Comparison of ENCODE assay signal across 23 cellular contexts in genomic region chr1:189805735-189806134, GRCh38.
"Had no signal": no experiment of that assay in that cellular context is flagged by ENCODE, and none has a peak within 500 bp of the region (broad histone marks: within the 10 kb centered on the region; RNA-seq: fewer than 3 reads in every experiment).

No MANE protein-coding gene starts in this region.

- H3K9me3 ChIP-seq: esophagus squamous epithelium, gastroesophageal sphincter, mucosa of descending colon, tibial artery had no signal

- ATAC-seq: activated CD4-positive, CD25-positive, alpha-beta regulatory T cell treated with anti-CD3 and anti-CD28 coated beads, Interleukin-2, amount 50 U/mL, for 24 hours; activated naive CD8-positive, alpha-beta T cell treated with anti-CD3 and anti-CD28 coated beads, Interleukin-2, amount 50 U/mL, for 24 hours; gastroesophageal sphincter; mucosa of descending colon; right cardiac atrium had no signal

- H3K4me3 Mint-ChIP-seq: activated CD4-positive, alpha-beta memory T cell treated with anti-CD3 and anti-CD28 coated beads, Interleukin-2, amount 10 ng/mL, durations not matched to agents 7 days and 5 days; activated CD4-positive, alpha-beta T cell treated with anti-CD3 and anti-CD28 coated beads, Interleukin-2, amount 10 ng/mL, durations not matched to agents 24 days and 14 days; activated naive CD8-positive, alpha-beta T cell treated with anti-CD3 and anti-CD28 coated beads, Interleukin-2, amount 50 U/mL, for 24 hours; activated T-helper 1 cell treated with anti-CD3 and anti-CD28 coated beads, Interleukin-12 subunit alpha, Interleukin-12 subunit beta, Interleukin-2, Interleukin-4 antibody, amounts not matched to agents 30 ng/mL and 10 ng/mL and 1 ng/mL, durations not matched to agents 14 hours and 24 hours and 36 hours; memory B cell; stimulated activated naive CD8-positive, alpha-beta T cell treated with anti-CD3 and anti-CD28 coated beads, Interleukin-15, Interleukin-2, amounts not matched to agents 100 ng/mL and 50 ng/mL, for 24 hours had no signal

- H3K36me3 ChIP-seq: esophagus squamous epithelium, gastroesophageal sphincter, tibial artery had no signal

- H3K4me1 Mint-ChIP-seq: activated CD4-positive, alpha-beta memory T cell treated with anti-CD3 and anti-CD28 coated beads, Interleukin-2, amount 10 ng/mL, durations not matched to agents 7 days and 5 days; activated CD4-positive, alpha-beta T cell treated with anti-CD3 and anti-CD28 coated beads, Interleukin-2, amount 10 ng/mL, durations not matched to agents 24 days and 14 days; activated naive CD8-positive, alpha-beta T cell treated with anti-CD3 and anti-CD28 coated beads, Interleukin-2, amount 50 U/mL, for 24 hours; memory B cell had no signal

- H2AFZ ChIP-seq: parathyroid adenoma had no signal

- H3K4me3 ChIP-seq: coronary artery, esophagus squamous epithelium, gastroesophageal sphincter, mucosa of descending colon, tibial artery had no signal

- H3K9me3 Mint-ChIP-seq: activated CD4-positive, alpha-beta T cell treated with anti-CD3 and anti-CD28 coated beads, Interleukin-2, amount 10 ng/mL, durations not matched to agents 24 days and 14 days; activated T-helper 1 cell treated with anti-CD3 and anti-CD28 coated beads, Interleukin-12 subunit alpha, Interleukin-12 subunit beta, Interleukin-2, Interleukin-4 antibody, amounts not matched to agents 30 ng/mL and 10 ng/mL and 1 ng/mL, durations not matched to agents 14 hours and 24 hours and 36 hours had no signal

- H3K27me3 Mint-ChIP-seq: activated CD4-positive, alpha-beta memory T cell treated with anti-CD3 and anti-CD28 coated beads, Interleukin-2, amount 10 ng/mL, durations not matched to agents 7 days and 5 days; activated CD4-positive, alpha-beta T cell treated with anti-CD3 and anti-CD28 coated beads, Interleukin-2, amount 10 ng/mL, durations not matched to agents 24 days and 14 days; activated naive CD8-positive, alpha-beta T cell treated with anti-CD3 and anti-CD28 coated beads, Interleukin-2, amount 50 U/mL, for 24 hours; memory B cell; stimulated activated naive CD8-positive, alpha-beta T cell treated with anti-CD3 and anti-CD28 coated beads, Interleukin-15, Interleukin-2, amounts not matched to agents 100 ng/mL and 50 ng/mL, for 24 hours had no signal

- H3K27ac Mint-ChIP-seq: activated CD4-positive, alpha-beta memory T cell treated with anti-CD3 and anti-CD28 coated beads, Interleukin-2, amount 10 ng/mL, durations not matched to agents 7 days and 5 days; activated CD4-positive, alpha-beta T cell treated with anti-CD3 and anti-CD28 coated beads, Interleukin-2, amount 10 ng/mL, durations not matched to agents 24 days and 14 days; activated naive CD8-positive, alpha-beta T cell treated with anti-CD3 and anti-CD28 coated beads, Interleukin-2, amount 50 U/mL, for 24 hours; activated T-helper 1 cell treated with anti-CD3 and anti-CD28 coated beads, Interleukin-12 subunit alpha, Interleukin-12 subunit beta, Interleukin-2, Interleukin-4 antibody, amounts not matched to agents 30 ng/mL and 10 ng/mL and 1 ng/mL, durations not matched to agents 14 hours and 24 hours and 36 hours; memory B cell; stimulated activated naive CD8-positive, alpha-beta T cell treated with anti-CD3 and anti-CD28 coated beads, Interleukin-15, Interleukin-2, amounts not matched to agents 100 ng/mL and 50 ng/mL, for 24 hours had no signal

- H3K4me1 ChIP-seq: esophagus squamous epithelium, gastroesophageal sphincter, parathyroid adenoma, tibial artery had no signal

- H3K27me3 ChIP-seq: esophagus squamous epithelium, gastroesophageal sphincter, tibial artery had no signal

- H3K79me2 ChIP-seq: parathyroid adenoma had no signal

- DNase-seq: activated CD4-positive, alpha-beta memory T cell treated with anti-CD3 and anti-CD28 coated beads, Interleukin-2, amount 10 ng/mL, durations not matched to agents 7 days and 5 days; activated CD4-positive, alpha-beta T cell treated with anti-CD3 and anti-CD28 coated beads, Interleukin-2, amount 10 ng/mL, durations not matched to agents 24 days and 14 days; activated gamma-delta T cell; activated naive CD4-positive, alpha-beta T cell treated with anti-CD3 and anti-CD28 coated beads, Interleukin-2, amount 50 U/mL, for 16 hours; activated naive CD8-positive, alpha-beta T cell treated with anti-CD3 and anti-CD28 coated beads, Interleukin-2, amount 50 U/mL, for 24 hours; cerebellar nuclear complex; esophagus squamous epithelium; head of caudate nucleus; mucosa of descending colon; nucleus accumbens; right cardiac atrium; stimulated activated CD4-positive, alpha-beta T cell treated with anti-CD3 and anti-CD28 coated beads, Interleukin-1b, Interleukin-23, amount 100 ng/mL, for 48 hours; substantia nigra; tibial artery had no signal

- H3K9ac ChIP-seq: parathyroid adenoma had no signal

- H3K27ac ChIP-seq: coronary artery, esophagus squamous epithelium, gastroesophageal sphincter, parathyroid adenoma, tibial artery, VCaP had no signal

- H3K36me3 Mint-ChIP-seq: memory B cell had no signal

- FAIRE-seq: islet of Langerhans had no signal
